In genomic region chr9:93501406-93501805, GRCh38 we compare ENCODE assay signal across 1 cellular context.
TF ChIP-seq lines count a peak whose summit lies in the region.

No MANE protein-coding gene starts in this region.

TF ChIP-seq in endothelial cell of umbilical vein, 7 proteins besides CTCF, POLR2A, EP300 and RAD21 (continued from another document):
- TF ChIP-seq FOS (IDR thresholded peaks at IDR 0.05; ENCODE audit: borderline replicate concordance, insufficient read depth, low read length) (no peak), POLR2AphosphoS5 (IDR thresholded peaks at IDR 0.05; ENCODE audit: insufficient read depth, low read depth, low read length) (no peak)
TF ChIP-seq in endothelial cell of umbilical vein: peak in this region for 0.
